Comparison of ENCODE assay signal across 21 cellular contexts in the genomic region with DNA sequence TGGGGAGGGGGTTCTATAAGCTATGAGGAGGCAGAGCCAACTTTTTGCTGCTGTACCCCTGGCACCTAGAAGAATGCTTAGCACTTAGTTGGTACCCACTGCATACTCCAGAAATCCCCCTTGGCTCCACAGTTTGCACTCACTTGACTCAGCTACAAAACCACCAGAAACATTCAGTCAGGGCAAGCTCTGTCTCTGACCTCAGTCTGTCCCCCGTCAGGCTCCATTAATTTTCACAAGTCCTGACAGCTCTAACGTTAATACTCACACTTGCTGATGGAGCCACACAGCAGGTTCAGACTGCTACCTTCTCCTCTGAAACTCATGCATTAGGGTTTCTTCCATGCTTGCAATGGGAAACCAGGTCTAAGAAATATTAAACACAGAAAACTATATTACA.
A peak's percentile ranks its signal among the peaks of the same experiment; 100 is the strongest.
DNase-seq lines count a peak whose midpoint lies in the region; ATAC-seq and TF ChIP-seq lines count a peak whose summit lies in the region.
"Had no signal": no experiment of that assay in that cellular context is flagged by ENCODE, and none has a peak within 500 bp of the region (broad histone marks: within the 10 kb centered on the region; RNA-seq: fewer than 3 reads in every experiment).

No MANE protein-coding gene starts in this region.

- H3K27me3 ChIP-seq in thyroid gland, result no peaks in the 10 kb centered on the region

- peak overlapping the region in 2 of 3 donors; percentile 31 to 72 for H3K27ac ChIP-seq in thyroid gland
- H3K27ac ChIP-seq: A549, GM23248, SK-N-MC had no signal

- H3K4me3 Mint-ChIP-seq in mesothelial cell of epicardium, result no peak overlapping the region
- no peak overlapping the region for H3K4me3 Mint-ChIP-seq in effector memory CD8-positive, alpha-beta T cell
- H3K4me3 Mint-ChIP-seq: B cell, H9 had no signal

- peaks cover 41% of the 10 kb centered on the region for H3K4me1 Mint-ChIP-seq in mesothelial cell of epicardium
- no peaks in the 10 kb centered on the region for H3K4me1 Mint-ChIP-seq in effector memory CD8-positive, alpha-beta T cell (ENCODE audit: low read depth in 2 of 2)
- H3K4me1 Mint-ChIP-seq: B cell had no signal

- TF ChIP-seq CTCF in epithelial cell of esophagus (IDR thresholded peaks at IDR 0.05; ENCODE audit: insufficient read depth, low read depth, low read length, missing control alignments) (no peak), mesothelial cell of epicardium (IDR thresholded peaks at IDR 0.05; ENCODE audit: unreplicated experiment) (no peak), thyroid gland (IDR thresholded peaks at IDR 0.05) (no peak)

- 31 to 36% methylated on average over 2 of the region's 2 CpGs for WGBS in thyroid gland, 2 donors

- no peaks in the 10 kb centered on the region for H3K9me3 Mint-ChIP-seq in mesothelial cell of epicardium
- H3K9me3 Mint-ChIP-seq in effector memory CD8-positive, alpha-beta T cell, result peaks cover 2 to 7% of the 10 kb centered on the region in 2 donors
- H3K9me3 Mint-ChIP-seq: H9 had no signal

- H3K36me3 ChIP-seq in thyroid gland, result no peaks in the 10 kb centered on the region

- H3K36me3 Mint-ChIP-seq in mesothelial cell of epicardium, result peaks cover 33% of the 10 kb centered on the region
- H3K36me3 Mint-ChIP-seq in effector memory CD8-positive, alpha-beta T cell (ENCODE audit: insufficient read depth), result no peaks in the 10 kb centered on the region

- H3K27ac Mint-ChIP-seq in mesothelial cell of epicardium, result peak overlapping the region; percentile 22
- H3K27ac Mint-ChIP-seq in effector memory CD8-positive, alpha-beta T cell, result no peak overlapping the region
- H3K27ac Mint-ChIP-seq: B cell, H9 had no signal

- H3K4me3 ChIP-seq in epithelial cell of esophagus (ENCODE audit: low read length) (no peak overlapping the region), thyroid gland (replicated peaks in 1 of 3) (no peak overlapping the region)
- H3K4me3 ChIP-seq: A549, GM23248, SK-N-MC had no signal

- no peaks in the 10 kb centered on the region for H3K9me3 ChIP-seq in thyroid gland
- H3K9me3 ChIP-seq: A549 had no signal

- intact Hi-C loops in thyroid gland (cut with DNase I), result no loop called here

- H3K4me1 ChIP-seq in thyroid gland, result peaks cover 41 to 48% of the 10 kb centered on the region in 2 donors
- H3K4me1 ChIP-seq: A549 had no signal

- H3K27me3 Mint-ChIP-seq in mesothelial cell of epicardium (ENCODE audit: low read depth), result no peaks in the 10 kb centered on the region
- peaks cover 0 to 7% of the 10 kb centered on the region in 2 donors for H3K27me3 Mint-ChIP-seq in effector memory CD8-positive, alpha-beta T cell
- H3K27me3 Mint-ChIP-seq: B cell had no signal

- peak; percentile 9 for DNase-seq in NCI-H526 treated with DMSO at 0.1 percent for 48 hours (lab: John Stamatoyannopoulos, UW)
- peak; percentile 22 for DNase-seq in epithelial cell of esophagus (ENCODE audit: low read depth)
- no peak for DNase-seq in mesothelial cell of epicardium (ENCODE audit: low spot score in 2 of 2, unreplicated experiment in 2 of 2)
- no peak for DNase-seq in thyroid gland
- no peak for DNase-seq in effector memory CD8-positive, alpha-beta T cell
- DNase-seq in NOMO-1 treated with DMSO at 0.1 percent for 48 hours (lab: John Stamatoyannopoulos, UW; ENCODE audit: unreplicated experiment), result no peak
- DNase-seq: DMS53, GDM1, GM23248, H9, KBM-7, NCI-H1105, NCI-H2029 treated with DMSO at 0.1 percent for 48 hours, NCI-H2171, NCI-H345, NCI-H524, Right ventricle myocardium superior had no signal

- TF ChIP-seq POLR2A in thyroid gland (IDR thresholded peaks at IDR 0.05), result no peak

- ATAC-seq in HG03045 (IDR thresholded peaks at IDR 0.05; ENCODE audit: unreplicated experiment), result no peak
- ATAC-seq in effector memory CD8-positive, alpha-beta T cell (replicated peaks), result no peak
- ATAC-seq: A549 had no signal

Comparison
In these comparisons a context has a peak if more than half of its experiments do, and no peak if none do; other contexts are left out.
1. DNase-seq: peak in NCI-H526 treated with DMSO at 0.1 percent for 48 hours (single experiment) and epithelial cell of esophagus (single experiment); none in mesothelial cell of epicardium (0 of 2), thyroid gland (0 of 2), effector memory CD8-positive, alpha-beta T cell (0 of 3) and NOMO-1 treated with DMSO at 0.1 percent for 48 hours (single experiment).